ENCODE assay signal across 8 cellular contexts in genomic region chr1:25608488-25609178, GRCh38. TPM values are rescaled to one million over a fixed set of nuclear protein-coding genes. Genes with fewer than 3 reads are reported as not detected.
DNase-seq lines count a peak whose midpoint lies in the region; ATAC-seq and TF ChIP-seq lines count a peak whose summit lies in the region.

No MANE protein-coding gene starts in this region.

- DNase-seq in GM12864 (ENCODE audit: low read depth) (peak; percentile 63), NOMO-1 treated with DMSO at 0.1 percent for 48 hours (lab: John Stamatoyannopoulos, UW; ENCODE audit: unreplicated experiment) (peak; percentile 92), mesenchymal stem cell (peak; percentile 73)
- DNase-seq in activated CD8-positive, alpha-beta memory T cell treated with anti-CD3 and anti-CD28 coated beads for 1 hour (ENCODE audit: extremely low read depth in 1 of 2, low read depth in 1 of 2) = peak; percentile 77 to 84
- peak; percentile 85 for DNase-seq in effector CD4-positive, alpha-beta T cell
- DNase-seq in stimulated activated CD8-positive, alpha-beta memory T cell treated with anti-CD3 and anti-CD28 coated beads, Interleukin-15, amount 100 ng/mL, for 4 hours (ENCODE audit: low read depth in 2 of 2) = peak; percentile 58 to 78

- no peak overlapping the region for H2BK120ac ChIP-seq in mesenchymal stem cell (ENCODE audit: low read depth, low read length)

- H2AK5ac ChIP-seq in mesenchymal stem cell (ENCODE audit: low read length, severe bottlenecking) = no peak overlapping the region

- peak overlapping the region; percentile 9 for H3K4me2 ChIP-seq in mesenchymal stem cell (ENCODE audit: low read length, poor library complexity, severe bottlenecking)

- 32% methylated on average over 10 of the region's 15 CpGs for WGBS in mesenchymal stem cell

- H3K4me1 ChIP-seq in mesenchymal stem cell (ENCODE audit: control insufficient read depth, insufficient read depth, low read depth, low read length) = peaks cover 3% of the 10 kb centered on the region

- no peak overlapping the region for H3K9ac ChIP-seq in mesenchymal stem cell (ENCODE audit: low read length)

- H2BK5ac ChIP-seq in mesenchymal stem cell (ENCODE audit: low read depth, low read length, poor library complexity, severe bottlenecking) = no peak overlapping the region

- H3K4me3 ChIP-seq in GM12864 (ENCODE audit: low read depth, low read length) = no peak overlapping the region
- H3K4me3 ChIP-seq in mesenchymal stem cell (ENCODE audit: insufficient read depth in 1 of 2, low read depth in 1 of 2, low read length in 2 of 2) = peak overlapping the region in 1 of 2 experiments; percentile 74

- peak; percentile 62 for ATAC-seq in HG03378 (IDR thresholded peaks at IDR 0.05; ENCODE audit: unreplicated experiment)
- no peak for ATAC-seq in HG03039 (IDR thresholded peaks at IDR 0.05; ENCODE audit: unreplicated experiment)

- peaks cover 19 to 42% of the 10 kb centered on the region in 2 experiments for H3K27me3 ChIP-seq in mesenchymal stem cell (ENCODE audit: control insufficient read depth in 1 of 2, insufficient read depth in 1 of 2, low read length in 2 of 2)

- no peaks in the 10 kb centered on the region for H3K9me3 ChIP-seq in mesenchymal stem cell (ENCODE audit: control insufficient read depth, low read length)

- H3K14ac ChIP-seq in mesenchymal stem cell (ENCODE audit: low read length in 2 of 2) = no peak overlapping the region

- peak; percentile 40 for TF ChIP-seq CTCF in GM12864 (IDR thresholded peaks at IDR 0.05; ENCODE audit: low read depth, low read length, missing control alignments)

- H3K4ac ChIP-seq in mesenchymal stem cell (ENCODE audit: low read depth in 1 of 2, low read length in 2 of 2) = no peak overlapping the region

- H4K91ac ChIP-seq in mesenchymal stem cell (ENCODE audit: low read length) = no peak overlapping the region

- H2BK12ac ChIP-seq in mesenchymal stem cell (ENCODE audit: low read length in 2 of 2) = no peak overlapping the region

- H2AFZ ChIP-seq in mesenchymal stem cell (ENCODE audit: low read depth, low read length) = no peak overlapping the region

- H3K27ac ChIP-seq in mesenchymal stem cell (ENCODE audit: low read length, poor library complexity, severe bottlenecking) = no peak overlapping the region

- H4K8ac ChIP-seq in mesenchymal stem cell (ENCODE audit: low read length) = no peak overlapping the region

- no peak overlapping the region for H2BK15ac ChIP-seq in mesenchymal stem cell (ENCODE audit: low read depth, poor library complexity, severe bottlenecking)

- H3K36me3 ChIP-seq in mesenchymal stem cell (ENCODE audit: control insufficient read depth in 1 of 2, insufficient read depth in 2 of 2, low read depth in 1 of 2, low read length in 2 of 2) = no peaks in the 10 kb centered on the region

- no peaks in the 10 kb centered on the region for H3K79me1 ChIP-seq in mesenchymal stem cell (replicated peaks; ENCODE audit: low read length, poor library complexity, severe bottlenecking)

- H3K23ac ChIP-seq in mesenchymal stem cell (ENCODE audit: low read length in 2 of 2) = no peak overlapping the region

- H3K18ac ChIP-seq in mesenchymal stem cell (ENCODE audit: low read depth in 1 of 2, low read length in 2 of 2) = no peak overlapping the region

RNA-seq across cellular contexts. Expression of gene MAN1C1, which starts 8.0 kb away (rescaled TPM):
- polyA plus RNA-seq in mesenchymal stem cell (2013, experiment 1 of 2) = 11.2 TPM
- polyA plus RNA-seq in mesenchymal stem cell (2013, experiment 2 of 2) = 11.4 TPM
